In genomic region chr17:28864991-28865849, GRCh38 we compare ENCODE assay signal across 1 cellular context.
TF ChIP-seq lines count a peak whose summit lies in the region.

No MANE protein-coding gene starts in this region.

TF ChIP-seq in K562, 482 proteins besides CTCF, POLR2A, EP300 and RAD21 (continued from another document and continues in another):
- TF ChIP-seq GTF2E2 (tag; IDR thresholded peaks at IDR 0.05) (peak; percentile 21; the same call in 1 of the 2 replicates), ID3 (CRISPR knock-in tag; IDR thresholded peaks at IDR 0.05) (no peak), ID3 (tag; IDR thresholded peaks at IDR 0.05) (peak; percentile 94), ZNF384 (IDR thresholded peaks at IDR 0.05; ENCODE audit: low read depth, low read length) (peak; percentile 54), TARDBP (IDR thresholded peaks at IDR 0.05) (peak; percentile 98), MNT (conservative IDR thresholded peaks at IDR 0.05) (peak; percentile 68 to 84), SMAD1 (IDR thresholded peaks at IDR 0.05; ENCODE audit: low read depth, low read length, partially characterized antibody) (peak; percentile 95), XRCC4 (IDR thresholded peaks at IDR 0.05; ENCODE audit: extremely low read depth, insufficient read depth, insufficient read length) (no peak), POU5F1 (IDR thresholded peaks at IDR 0.05; ENCODE audit: borderline replicate concordance, low read depth, low read length, partially characterized antibody) (no peak), DLX4 (CRISPR knock-in tag; IDR thresholded peaks at IDR 0.05) (no peak), E2F1 (CRISPR knock-in tag; IDR thresholded peaks at IDR 0.05) (peak; percentile 88), RREB1 (CRISPR knock-in tag; IDR thresholded peaks at IDR 0.05) (0 out of 2 replicates have a peak, but pooled peaks have one; percentile 31), BCOR (IDR thresholded peaks at IDR 0.05) (peak; percentile 96), CTCFL (IDR thresholded peaks at IDR 0.05; ENCODE audit: borderline replicate concordance, insufficient read depth, low read depth, low read length, poor library complexity, severe bottlenecking) (no peak), ZNF253 (CRISPR knock-in tag; conservative IDR thresholded peaks at IDR 0.05) (no peak), AFF1 (IDR thresholded peaks at IDR 0.05; ENCODE audit: low read depth in 1 of 2, partially characterized antibody in 2 of 2) (peak in 1 of 2 experiments; percentile 95), MIER1 (IDR thresholded peaks at IDR 0.05; ENCODE audit: low read depth) (no peak; the same call in 1 of the 2 replicates), KLF13 (tag; IDR thresholded peaks at IDR 0.05; ENCODE audit: borderline replicate concordance, low read depth) (peak; percentile 65), ZNF551 (CRISPR knock-in tag; IDR thresholded peaks at IDR 0.05) (no peak), TAF15 (IDR thresholded peaks at IDR 0.05; ENCODE audit: low read depth, low read length) (no peak), ZNF175 (CRISPR knock-in tag; IDR thresholded peaks at IDR 0.05; ENCODE audit: low read depth) (peak; percentile 95), CHD2 (IDR thresholded peaks at IDR 0.05; ENCODE audit: low read depth, low read length) (peak; percentile 61; the same call in 1 of the 2 replicates), THRA (IDR thresholded peaks at IDR 0.05) (no peak), ELF1 (tag; IDR thresholded peaks at IDR 0.05) (no peak), MAFG (tag; conservative IDR thresholded peaks at IDR 0.05) (no peak), ZNF277 (CRISPR knock-in tag; IDR thresholded peaks at IDR 0.05; ENCODE audit: borderline replicate concordance) (no peak), ILF3 (IDR thresholded peaks at IDR 0.05; ENCODE audit: borderline replicate concordance) (no peak), E2F4 (CRISPR knock-in tag; IDR thresholded peaks at IDR 0.05; ENCODE audit: low read depth) (0 out of 2 replicates have a peak, but pooled peaks have one; percentile 24), ILK (tag; IDR thresholded peaks at IDR 0.05; ENCODE audit: borderline replicate concordance, low read depth) (no peak), ZNF717 (CRISPR knock-in tag; IDR thresholded peaks at IDR 0.05) (0 out of 2 replicates have a peak, but pooled peaks have one; percentile 11), NCOA6 (IDR thresholded peaks at IDR 0.05) (no peak), LCOR (CRISPR knock-in tag; IDR thresholded peaks at IDR 0.05) (peak; percentile 49), ZNF311 (CRISPR knock-in tag; IDR thresholded peaks at IDR 0.05) (peak; percentile 94), RBM22 (IDR thresholded peaks at IDR 0.05; ENCODE audit: low read depth, low read length, poor library complexity, severe bottlenecking) (no peak), ZNF282 (CRISPR knock-in tag; IDR thresholded peaks at IDR 0.05) (no peak; the same call in 1 of the 2 replicates), CHD1 (IDR thresholded peaks at IDR 0.05; ENCODE audit: low read length) (no peak), ZNF584 (CRISPR knock-in tag; IDR thresholded peaks at IDR 0.05; ENCODE audit: low read depth) (peak; percentile 94), ZNF165 (CRISPR knock-in tag; IDR thresholded peaks at IDR 0.05; ENCODE audit: borderline replicate concordance) (no peak), NCOR1 (IDR thresholded peaks at IDR 0.05) (peak; percentile 100), TAF1 (IDR thresholded peaks at IDR 0.05; ENCODE audit: control insufficient read depth, extremely low read depth, insufficient read depth, low read length, severe bottlenecking) (peak; percentile 79), CBFA2T2 (conservative IDR thresholded peaks at IDR 0.05) (peak; percentile 100)
